In genomic region chr21:45990049-45990711, GRCh38 we compare ENCODE assay signal across 20 cellular contexts. TPM values are rescaled to one million over a fixed set of nuclear protein-coding genes. Genes with fewer than 3 reads are reported as not detected.
DNase-seq lines count a peak whose midpoint lies in the region; ATAC-seq, FAIRE-seq and TF ChIP-seq lines count a peak whose summit lies in the region.
"Had no signal": no experiment of that assay in that cellular context is flagged by ENCODE, and none has a peak within 500 bp of the region (broad histone marks: within the 10 kb centered on the region; RNA-seq: fewer than 3 reads in every experiment).

No MANE protein-coding gene starts in this region.

- peak overlapping the region; percentile 19 for H2AK9ac ChIP-seq in IMR-90 (replicated peaks; ENCODE audit: low read depth, low read length, poor library complexity)

- no peaks in the 10 kb centered on the region for H3K36me3 Mint-ChIP-seq in T-helper 2 cell treated with Interferon-gamma antibody and Interleukin-4, amounts not matched to agents 5 μg/mL and 100 μg/mL, for 36 hours (ENCODE audit: low read depth)
- H3K36me3 Mint-ChIP-seq: natural killer cell treated with Interleukin-12 subunit alpha and Interleukin-12 subunit beta and Interleukin-15 and Interleukin-18, amount 100 ng/mL, for 72 hours had no signal

- H3K9ac ChIP-seq in IMR-90 (ENCODE audit: low read depth, low read length) = no peak overlapping the region

- intact Hi-C loops in IMR-90 (cut with micrococcal nuclease) = no loop called here

- no peak overlapping the region for H2BK20ac ChIP-seq in IMR-90 (ENCODE audit: low read depth, low read length)

- H3K36me3 ChIP-seq in IMR-90 (ENCODE audit: control insufficient read depth, insufficient read depth, low read length) = peaks cover 91% of the 10 kb centered on the region
- peaks cover 85% of the 10 kb centered on the region for H3K36me3 ChIP-seq in right atrium auricular region
- peaks cover 70% of the 10 kb centered on the region for H3K36me3 ChIP-seq in thoracic aorta

- no peak overlapping the region for H3K18ac ChIP-seq in IMR-90 (ENCODE audit: low read depth, low read length)

- H2BK120ac ChIP-seq in IMR-90 (ENCODE audit: low read depth, low read length) = no peak overlapping the region

- H3K4me2 ChIP-seq in IMR-90 (ENCODE audit: low read depth, low read length) = no peak overlapping the region

- no peak overlapping the region for H4K8ac ChIP-seq in IMR-90 (ENCODE audit: low read depth in 2 of 2, low read length in 2 of 2)

- H3K9me3 ChIP-seq in IMR-90 (ENCODE audit: control insufficient read depth, insufficient read depth, low read length) (no peaks in the 10 kb centered on the region), right atrium auricular region (no peaks in the 10 kb centered on the region), thoracic aorta (no peaks in the 10 kb centered on the region)
- H3K9me3 ChIP-seq: Caco-2, gastrocnemius medialis, MG63 had no signal

- TF ChIP-seq POLR2A in IMR-90 (IDR thresholded peaks at IDR 0.05; ENCODE audit: low read depth, low read length) = no peak

- H3K4ac ChIP-seq in IMR-90 (ENCODE audit: low read depth, low read length) = no peak overlapping the region

- H2AK5ac ChIP-seq in IMR-90 (ENCODE audit: low read depth, low read length) = no peak overlapping the region

- CTCF ChIA-PET in IMR-90 (lab: Yijun Ruan, JAX) = no interaction called here

- peak; percentile 3 for DNase-seq in activated gamma-delta T cell treated with Interleukin-2 at 50 U/mL for 16 hours
- no peak for DNase-seq in activated gamma-delta T cell (lab: John Stamatoyannopoulos, UW)
- DNase-seq in IMR-90 = no peak
- DNase-seq in right atrium auricular region (ENCODE audit: low spot score) = peak; percentile 52
- peak; percentile 0 for DNase-seq in thoracic aorta (ENCODE audit: low spot score)
- DNase-seq in GM19239 (ENCODE audit: insufficient read length, low spot score) = no peak
- no peak for DNase-seq in SHP77 (lab: John Stamatoyannopoulos, UW)
- DNase-seq in T-helper 2 cell treated with Interferon-gamma antibody and Interleukin-4, amounts not matched to agents 5 μg/mL and 100 μg/mL, for 36 hours (ENCODE audit: low spot score) = no peak
- DNase-seq: mammary epithelial cell; MG63; NCI-H2081; NCI-H69; PC-3; stimulated activated CD4-positive, alpha-beta T cell treated with anti-CD3 and anti-CD28 coated beads, Interleukin-2, amount 100 ng/mL, for 24 hours; trophoblast cell had no signal

- BruUV-seq in IMR-90 (replicated peaks; lab: Mats Ljungman, UMichigan) = no TSS peak

- H4K20me1 ChIP-seq in IMR-90 (ENCODE audit: insufficient read depth, low read length) = peaks cover 88% of the 10 kb centered on the region

- dilution Hi-C loops in IMR-90 (cut with HindIII; ENCODE audit: low sequenced_read_pairs, unreplicated experiment) = no loop called here

- peak overlapping the region; percentile 0 for H2AFZ ChIP-seq in IMR-90 (replicated peaks; ENCODE audit: low read length, poor library complexity)

- H4K91ac ChIP-seq in IMR-90 (ENCODE audit: insufficient read depth, low read depth, low read length) = no peak overlapping the region

- H3K4me3 Mint-ChIP-seq in T-helper 2 cell treated with Interferon-gamma antibody and Interleukin-4, amounts not matched to agents 5 μg/mL and 100 μg/mL, for 36 hours = no peak overlapping the region
- H3K4me3 Mint-ChIP-seq: natural killer cell treated with Interleukin-12 subunit alpha and Interleukin-12 subunit beta and Interleukin-15 and Interleukin-18, amount 100 ng/mL, for 72 hours had no signal

- H3K27ac ChIP-seq in IMR-90 (ENCODE audit: insufficient read depth, low read length) (peak overlapping the region; percentile 57; the same call in 1 of the 2 replicates), right atrium auricular region (no peak overlapping the region), thoracic aorta (no peak overlapping the region)

- H3K27ac Mint-ChIP-seq in T-helper 2 cell treated with Interferon-gamma antibody and Interleukin-4, amounts not matched to agents 5 μg/mL and 100 μg/mL, for 36 hours = no peak overlapping the region
- H3K27ac Mint-ChIP-seq: natural killer cell treated with Interleukin-12 subunit alpha and Interleukin-12 subunit beta and Interleukin-15 and Interleukin-18, amount 100 ng/mL, for 72 hours had no signal

- peaks cover 27 to 83% of the 10 kb centered on the region in 2 experiments for H3K79me1 ChIP-seq in IMR-90 (ENCODE audit: low read depth in 1 of 2, low read length in 2 of 2)

- no peak overlapping the region for H2BK15ac ChIP-seq in IMR-90 (ENCODE audit: low read depth, low read length)

- TF ChIP-seq RAD21 in IMR-90 (IDR thresholded peaks at IDR 0.05; ENCODE audit: low read length) = no peak

- H2BK5ac ChIP-seq in IMR-90 (ENCODE audit: low read depth, low read length, poor library complexity, severe bottlenecking) = peak overlapping the region; percentile 18

- no peak for FAIRE-seq in GM19239 (lab: Jason Lieb, UNC)
- FAIRE-seq: GM12891, H54 had no signal

- no peak for ATAC-seq in IMR-90 (ENCODE audit: low read depth)
- no peak for ATAC-seq in thoracic aorta (ENCODE audit: insufficient number of reproducible peaks, low FRiP score, low read depth)
- ATAC-seq: gastrocnemius medialis, PC-3 had no signal

- H3K4me3 ChIP-seq in IMR-90 (ENCODE audit: insufficient read depth, low read depth, low read length) (no peak overlapping the region), right atrium auricular region (no peak overlapping the region), thoracic aorta (no peak overlapping the region)
- H3K4me3 ChIP-seq: gastrocnemius medialis, MG63 had no signal

- H3K56ac ChIP-seq in IMR-90 (ENCODE audit: extremely low read depth, insufficient read depth, low read length) = no peak overlapping the region

- H3K27me3 Mint-ChIP-seq in T-helper 2 cell treated with Interferon-gamma antibody and Interleukin-4, amounts not matched to agents 5 μg/mL and 100 μg/mL, for 36 hours (ENCODE audit: low read depth) = no peaks in the 10 kb centered on the region

- no peak overlapping the region for H3K14ac ChIP-seq in IMR-90 (replicated peaks; ENCODE audit: low read depth, low read length)

- H3K4me1 Mint-ChIP-seq in T-helper 2 cell treated with Interferon-gamma antibody and Interleukin-4, amounts not matched to agents 5 μg/mL and 100 μg/mL, for 36 hours (ENCODE audit: low read depth) = no peaks in the 10 kb centered on the region

- in situ Hi-C loops in IMR-90 (cut with MboI; ENCODE audit: low sequenced_read_pairs) = no loop called here

- POLR2A ChIA-PET in IMR-90 (lab: Charles Lee; ENCODE audit: unreplicated experiment) = no interaction called here

- 91 to 100% methylated on average over 7 to 17 of the region's 30 CpGs for whole genome bisulfite sequencing in IMR-90 (ENCODE audit: extremely low coverage in 2 of 2, insufficient read length in 1 of 2), 2 experiments

- H3K27me3 ChIP-seq in IMR-90 (ENCODE audit: control insufficient read depth, insufficient read depth, low read length) = no peaks in the 10 kb centered on the region
- H3K27me3 ChIP-seq in right atrium auricular region = no peaks in the 10 kb centered on the region
- H3K27me3 ChIP-seq in thoracic aorta (replicated peaks; ENCODE audit: insufficient read depth) = no peaks in the 10 kb centered on the region
- H3K27me3 ChIP-seq: gastrocnemius medialis, MG63 had no signal

- TF ChIP-seq CTCF in IMR-90 (conservative IDR thresholded peaks at IDR 0.05; ENCODE audit: low read depth, low read length) (no peak), right atrium auricular region (IDR thresholded peaks at IDR 0.05) (no peak), thoracic aorta (IDR thresholded peaks at IDR 0.05) (no peak)

- 0 out of 2 replicates have a peak, but pooled peaks cover 12% of the 10 kb centered on the region for H3K9me1 ChIP-seq in IMR-90 (ENCODE audit: insufficient read depth, low read length)

- H3K23ac ChIP-seq in IMR-90 (ENCODE audit: low read depth, low read length) = no peak overlapping the region

- H3K9me3 Mint-ChIP-seq in T-helper 2 cell treated with Interferon-gamma antibody and Interleukin-4, amounts not matched to agents 5 μg/mL and 100 μg/mL, for 36 hours = no peaks in the 10 kb centered on the region
- H3K9me3 Mint-ChIP-seq: natural killer cell treated with Interleukin-12 subunit alpha and Interleukin-12 subunit beta and Interleukin-15 and Interleukin-18, amount 100 ng/mL, for 72 hours had no signal

- H4K5ac ChIP-seq in IMR-90 (ENCODE audit: low read depth, low read length) = no peak overlapping the region; the same call in 1 of the 2 replicates

- H3K4me1 ChIP-seq in IMR-90 (ENCODE audit: control insufficient read depth, insufficient read depth, low read length) = peaks cover 12% of the 10 kb centered on the region; the same call in 1 of the 2 replicates
- no peaks in the 10 kb centered on the region for H3K4me1 ChIP-seq in right atrium auricular region
- H3K4me1 ChIP-seq in thoracic aorta (ENCODE audit: control insufficient read depth in 1 of 2, low read depth in 2 of 2) = peaks cover 0 to 33% of the 10 kb centered on the region in 2 donors
- H3K4me1 ChIP-seq: gastrocnemius medialis had no signal

TF ChIP-seq in IMR-90, 13 proteins besides CTCF, POLR2A, EP300 and RAD21:
- no peak for TF ChIP-seq CHD1 (IDR thresholded peaks at IDR 0.05; ENCODE audit: low read depth, low read length)
- no peak for TF ChIP-seq RFX5 (IDR thresholded peaks at IDR 0.05; ENCODE audit: low read depth, low read length)

RNA-seq across cellular contexts. Expression of gene COL6A1, which starts 8.6 kb away (rescaled TPM):
- total RNA-seq in IMR-90 (2012; rRNA removed) = 173 and 186 TPM in 2 replicates
- polyA plus RNA-seq in IMR-90 (2012; rRNA removed) = 1,556 and 1,578 TPM in 2 replicates
- 1,992 and 3,331 TPM in 2 replicates for polyA plus RNA-seq in IMR-90 (2012; cell fraction: cytosol; rRNA removed)
- 5,237 and 11,886 TPM in 2 replicates for polyA plus RNA-seq in IMR-90 (2012; cell fraction: nucleus; rRNA removed; ENCODE audit: low replicate concordance)
- total RNA-seq in right atrium auricular region = 100 to 1,000 TPM; 201 to 278 TPM
- total RNA-seq in thoracic aorta = 1,000 to 10,000 TPM in 1 of 2 donors, 100 to 1,000 TPM in 1; 814 to 1,189 TPM
- total RNA-seq: natural killer cell treated with Interleukin-12 subunit alpha and Interleukin-12 subunit beta and Interleukin-15 and Interleukin-18, amount 100 ng/mL, for 72 hours had no signal

Comparison
In these comparisons a context has a peak if more than half of its experiments do, and no peak if none do; other contexts are left out.
1. DNase-seq: peak in activated gamma-delta T cell treated with Interleukin-2 at 50 U/mL for 16 hours (single experiment), right atrium auricular region (single experiment) and thoracic aorta (single experiment); none in activated gamma-delta T cell (single experiment), IMR-90 (single experiment), GM19239 (single experiment), SHP77 (0 of 2) and T-helper 2 cell treated with Interferon-gamma antibody and Interleukin-4, amounts not matched to agents 5 μg/mL and 100 μg/mL, for 36 hours (single experiment).